ENCODE assay signal across 8 cellular contexts in genomic region chr2:113437508-113438465, GRCh38. TPM values are rescaled to one million over a fixed set of nuclear protein-coding genes. Genes with fewer than 3 reads are reported as not detected.
DNase-seq lines count a peak whose midpoint lies in the region; ATAC-seq, FAIRE-seq and TF ChIP-seq lines count a peak whose summit lies in the region.
"Not testable (repeated sequence)": the region's sequence is repeated elsewhere in the genome, so short reads cannot be mapped to it uniquely, and the experiment has no call there.

ZNG1B (plus strand) TSS chr2:113437691; CDS start chr2:113437869, 178 bp downstream.

- peak within 1 kb of the TSS; percentile 92 for H3K27ac Mint-ChIP-seq in activated CD4-positive, alpha-beta memory T cell treated with anti-CD3 and anti-CD28 coated beads for 36 hours
- H3K27ac Mint-ChIP-seq in mesothelial cell of epicardium: peak within 1 kb of the TSS; percentile 92

- H3K9ac ChIP-seq in OCI-LY1 (ENCODE audit: low read length) (peak within 1 kb of the TSS; percentile 70), GM12878 (ENCODE audit: control insufficient read depth, insufficient read depth, low read length) (peak within 1 kb of the TSS; percentile 42), smooth muscle cell (ENCODE audit: low read depth) (peak within 1 kb of the TSS; percentile 88)

- H3K36me3 ChIP-seq in OCI-LY1 (ENCODE audit: insufficient read depth, low read length); GM12878 (ENCODE audit: control insufficient read depth in 2 of 2, insufficient read depth in 2 of 2, low read length in 1 of 2); smooth muscle cell (ENCODE audit: low read depth); testis (ENCODE audit: low read depth, missing control alignments): not testable (repeated sequence)

- intact Hi-C loops in activated CD4-positive, alpha-beta memory T cell treated with anti-CD3 and anti-CD28 coated beads for 36 hours (cut with micrococcal nuclease); GM12878 (cut with micrococcal nuclease; ENCODE audit: unreplicated experiment); testis (cut with DNase I; ENCODE audit: low total_unique reads): not testable (repeated sequence)

- not testable (repeated sequence) for H3F3A ChIP-seq in OCI-LY1 (ENCODE audit: insufficient read depth, low read length); smooth muscle cell (ENCODE audit: low read depth)

- not testable (repeated sequence) for H3K4me1 Mint-ChIP-seq in activated CD4-positive, alpha-beta memory T cell treated with anti-CD3 and anti-CD28 coated beads for 36 hours (ENCODE audit: low read depth); mesothelial cell of epicardium

- TF ChIP-seq CTCF in OCI-LY1 (IDR thresholded peaks at IDR 0.05; ENCODE audit: low read length); GM12878 (IDR thresholded peaks at IDR 0.05 in 2 of 3, conservative IDR thresholded peaks at IDR 0.05 in 1 of 3; ENCODE audit: control insufficient read depth in 2 of 3, extremely low read depth in 1 of 3, insufficient read depth in 1 of 3, low read depth in 3 of 3, low read length in 3 of 3); foreskin keratinocyte (conservative IDR thresholded peaks at IDR 0.05); mesothelial cell of epicardium (IDR thresholded peaks at IDR 0.05; ENCODE audit: unreplicated experiment); smooth muscle cell (IDR thresholded peaks at IDR 0.05; ENCODE audit: borderline replicate concordance, insufficient read depth, poor library complexity, severe bottlenecking); testis (IDR thresholded peaks at IDR 0.05): not testable (repeated sequence)

- not testable (repeated sequence) for H3K9me2 ChIP-seq in OCI-LY1 (ENCODE audit: low read depth, low read length)

- not testable (repeated sequence) for H3K27me3 ChIP-seq in OCI-LY1 (ENCODE audit: insufficient read depth, low read length); GM12878 (replicated peaks in 1 of 2; ENCODE audit: control insufficient read depth in 2 of 2, insufficient read depth in 2 of 2, low read length in 1 of 2); foreskin keratinocyte; smooth muscle cell (ENCODE audit: low read depth); testis

- not testable (repeated sequence) for H3K79me2 ChIP-seq in OCI-LY1 (ENCODE audit: insufficient read depth, low read length); GM12878 (ENCODE audit: control insufficient read depth, insufficient read depth, low read length); smooth muscle cell (ENCODE audit: low read depth)

- H3K4me2 ChIP-seq in OCI-LY1 (ENCODE audit: low read length): peak within 1 kb of the TSS; percentile 71
- peak within 1 kb of the TSS; percentile 31; the same call in 1 of the 2 replicates for H3K4me2 ChIP-seq in GM12878 (ENCODE audit: control insufficient read depth, insufficient read depth)
- peak within 1 kb of the TSS; percentile 83 for H3K4me2 ChIP-seq in smooth muscle cell

- 2% methylated on average over 31 of the region's 56 CpGs for WGBS in GM12878 (ENCODE audit: insufficient coverage, insufficient replicate concordance, low lambda C conversion rate, missing lambda C conversion rate)
- under 1% methylated on average over 37 of the region's 56 CpGs for WGBS in smooth muscle cell (ENCODE audit: low lambda C conversion rate)
- WGBS in testis, 2 donors: 0 to 2% methylated on average over 15 to 20 of the region's 56 CpGs

- TF ChIP-seq EP300 in GM12878 (IDR thresholded peaks at IDR 0.05; ENCODE audit: borderline replicate concordance in 1 of 2, control insufficient read depth in 1 of 2, low read depth in 2 of 2, low read length in 2 of 2): not testable (repeated sequence)

- not testable (repeated sequence) for TF ChIP-seq RAD21 in GM12878 (IDR thresholded peaks at IDR 0.05; ENCODE audit: insufficient read depth, low read depth, low read length)

- H3K9me3 Mint-ChIP-seq in activated CD4-positive, alpha-beta memory T cell treated with anti-CD3 and anti-CD28 coated beads for 36 hours; mesothelial cell of epicardium: not testable (repeated sequence)

- RAD21 ChIA-PET in GM12878 (lab: Charles Lee; ENCODE audit: unreplicated experiment): not testable (repeated sequence)

- not testable (repeated sequence) for H3K27me3 Mint-ChIP-seq in activated CD4-positive, alpha-beta memory T cell treated with anti-CD3 and anti-CD28 coated beads for 36 hours; mesothelial cell of epicardium (ENCODE audit: low read depth)

- in situ Hi-C loops in GM12878 (cut with MboI): not testable (repeated sequence)

- FAIRE-seq in G401.6 (lab: Jason Lieb, UNC): peak; percentile 33
- FAIRE-seq in GM12878 (lab: Jason Lieb, UNC): not testable (repeated sequence)

- not testable (repeated sequence) for H4K20me1 ChIP-seq in OCI-LY1 (ENCODE audit: insufficient read depth, low read length); GM12878 (ENCODE audit: control insufficient read depth, insufficient read depth); smooth muscle cell (ENCODE audit: low read depth)

- not testable (repeated sequence) for H3K27ac ChIP-seq in OCI-LY1 (ENCODE audit: low read depth, low read length, poor library complexity, severe bottlenecking)
- peak within 1 kb of the TSS; percentile 55 for H3K27ac ChIP-seq in GM12878 (ENCODE audit: control insufficient read depth, insufficient read depth)
- H3K27ac ChIP-seq in foreskin keratinocyte: peak within 1 kb of the TSS; percentile 66
- peak within 1 kb of the TSS; percentile 86 for H3K27ac ChIP-seq in smooth muscle cell (ENCODE audit: low read depth)
- H3K27ac ChIP-seq in testis: peak within 1 kb of the TSS in 1 of 2 donors; percentile 71

- H3K4me3 ChIP-seq in OCI-LY1 (ENCODE audit: low read depth, low read length, poor library complexity, severe bottlenecking) (peak within 1 kb of the TSS; percentile 73), GM12878 (peak within 1 kb of the TSS; percentile 75), smooth muscle cell (peak within 1 kb of the TSS; percentile 67), testis (peak within 1 kb of the TSS; percentile 48 to 64)

- H3K36me3 Mint-ChIP-seq in activated CD4-positive, alpha-beta memory T cell treated with anti-CD3 and anti-CD28 coated beads for 36 hours; mesothelial cell of epicardium: not testable (repeated sequence)

- SMC1A ChIA-PET in GM12878 (lab: Charles Lee; ENCODE audit: uncharacterized antibody, unreplicated experiment): not testable (repeated sequence)

- BruUV-seq in GM12878 (replicated peaks; lab: Mats Ljungman, UMichigan): TSS peak; percentile 74

- DNase-seq in activated CD4-positive, alpha-beta memory T cell treated with anti-CD3 and anti-CD28 coated beads for 36 hours: peak; percentile 86
- not testable (repeated sequence) for DNase-seq in GM12878 (ENCODE audit: low read depth, low spot score); smooth muscle cell (lab: John Stamatoyannopoulos, UW; ENCODE audit: unreplicated experiment)
- DNase-seq in foreskin keratinocyte: peak; percentile 4 to 15
- DNase-seq in mesothelial cell of epicardium (ENCODE audit: low spot score in 2 of 2, unreplicated experiment in 2 of 2): peak; percentile 47 to 69
- peak; percentile 85 for DNase-seq in testis

- H3K4me1 ChIP-seq in OCI-LY1 (ENCODE audit: insufficient read depth, low read length, severe bottlenecking); GM12878 (ENCODE audit: control insufficient read depth, insufficient read depth, low read length); foreskin keratinocyte; smooth muscle cell (ENCODE audit: low read depth); testis: not testable (repeated sequence)

- POLR2A ChIA-PET in activated CD4-positive, alpha-beta memory T cell treated with anti-CD3 and anti-CD28 coated beads for 36 hours (lab: Charles Lee); GM12878 (lab: Charles Lee): not testable (repeated sequence)

- peak; percentile 25; the same call in 1 of the 2 replicates for TF ChIP-seq POLR2A in GM12878 (IDR thresholded peaks at IDR 0.05; ENCODE audit: low read depth, low read length)
- not testable (repeated sequence) for TF ChIP-seq POLR2A in testis (IDR thresholded peaks at IDR 0.05)

- H3K4me3 Mint-ChIP-seq in activated CD4-positive, alpha-beta memory T cell treated with anti-CD3 and anti-CD28 coated beads for 36 hours: peak within 1 kb of the TSS; percentile 86
- H3K4me3 Mint-ChIP-seq in mesothelial cell of epicardium: peak within 1 kb of the TSS; percentile 76

- not testable (repeated sequence) for ATAC-seq in GM12878, foreskin keratinocyte

- not testable (repeated sequence) for H3K9me3 ChIP-seq in OCI-LY1 (ENCODE audit: low read length); GM12878 (replicated peaks; ENCODE audit: control insufficient read depth, insufficient read depth, low read length); smooth muscle cell (replicated peaks; ENCODE audit: low read depth); testis

- not testable (repeated sequence) for H2AFZ ChIP-seq in OCI-LY1 (ENCODE audit: low read length); GM12878 (ENCODE audit: control insufficient read depth, low read depth, low read length); smooth muscle cell (ENCODE audit: low read depth)

- CTCF ChIA-PET in activated CD4-positive, alpha-beta memory T cell treated with anti-CD3 and anti-CD28 coated beads for 36 hours (lab: Charles Lee); GM12878 (lab: Yijun Ruan, JAX): not testable (repeated sequence)

RNA-seq across cellular contexts. Expression of gene ZNG1B, which starts in this region (rescaled TPM):
- 10 to 100 TPM; 28.0 to 35.3 TPM for total RNA-seq in activated CD4-positive, alpha-beta memory T cell treated with anti-CD3 and anti-CD28 coated beads for 36 hours
- 181 and 193 TPM in 2 replicates for total RNA-seq in GM12878 (2013; cell fraction: nucleolus; rRNA removed)
- total RNA-seq in GM12878 (2014; rRNA removed) (46.1 and 49.9 TPM in 2 replicates), GM12878 (2014; rRNA removed; fragmentation: Illumina TruSeq; extraction: Trizol) (72.0 and 79.5 TPM in 2 replicates), GM12878 (2021) (46.4 and 49.3 TPM in 2 replicates), foreskin keratinocyte (24.3 and 28.1 TPM in 2 replicates), mesothelial cell of epicardium (44.7 to 46.9 TPM (median 45.7 TPM) in 3 replicates), smooth muscle cell (24.4 and 37.0 TPM in 2 replicates), testis (10 to 100 TPM; 44.4 to 49.4 TPM)
- polyA plus RNA-seq in GM12878 (2011; ENCODE audit: low read depth): 14.2 TPM
- polyA plus RNA-seq in GM12878 (2011; rRNA removed) (42.9 and 63.4 TPM in 2 replicates), GM12878 (2014; fragmentation: Illumina TruSeq; extraction: Trizol) (50.8 and 62.3 TPM in 2 replicates), GM12878 (2014; fragmentation: Nextera tagmentation; extraction: Ambion mirVana) (100 to 1,000 TPM; 136 to 140 TPM), GM12878 (2014; rRNA removed) (42.4 and 47.5 TPM in 2 replicates), GM12878 (2016; fragmentation: Nextera tagmentation; extraction: Ambion mirVana) (100 to 1,000 TPM; 127 to 130 TPM), foreskin keratinocyte (23.9 and 25.5 TPM in 2 replicates), smooth muscle cell (48.6 and 52.0 TPM in 2 replicates), testis (ENCODE audit: insufficient read depth, low read depth, low replicate concordance) (27.7 TPM)
- polyA plus RNA-seq in GM12878 (2011; cell fraction: cytosol; rRNA removed): 11.5 and 13.4 TPM in 2 replicates
- polyA plus RNA-seq in GM12878 (2011; cell fraction: nucleus; rRNA removed): 49.3 and 61.6 TPM in 2 replicates
- 30.8 and 34.5 TPM in 2 replicates for polyA plus RNA-seq in GM12878 (2012)
- polyA minus RNA-seq in GM12878 (2011; rRNA and poly(A)+ RNA removed): 20.5 and 31.7 TPM in 2 replicates
- 3.4 and 9.1 TPM in 2 replicates for polyA minus RNA-seq in GM12878 (2011; cell fraction: cytosol; rRNA and poly(A)+ RNA removed)
- 49.1 and 84.4 TPM in 2 replicates for polyA minus RNA-seq in GM12878 (2011; cell fraction: nucleus; rRNA and poly(A)+ RNA removed)

Comparison
In these comparisons a context has a peak if more than half of its experiments do, and no peak if none do; other contexts are left out.
1. H3K4me2 ChIP-seq: peak in every context shown above with its lines; median percentile 83 in smooth muscle cell; 71 in OCI-LY1; 31 in GM12878.